Comparison of ENCODE assay signal across 22 cellular contexts in the genomic region with DNA sequence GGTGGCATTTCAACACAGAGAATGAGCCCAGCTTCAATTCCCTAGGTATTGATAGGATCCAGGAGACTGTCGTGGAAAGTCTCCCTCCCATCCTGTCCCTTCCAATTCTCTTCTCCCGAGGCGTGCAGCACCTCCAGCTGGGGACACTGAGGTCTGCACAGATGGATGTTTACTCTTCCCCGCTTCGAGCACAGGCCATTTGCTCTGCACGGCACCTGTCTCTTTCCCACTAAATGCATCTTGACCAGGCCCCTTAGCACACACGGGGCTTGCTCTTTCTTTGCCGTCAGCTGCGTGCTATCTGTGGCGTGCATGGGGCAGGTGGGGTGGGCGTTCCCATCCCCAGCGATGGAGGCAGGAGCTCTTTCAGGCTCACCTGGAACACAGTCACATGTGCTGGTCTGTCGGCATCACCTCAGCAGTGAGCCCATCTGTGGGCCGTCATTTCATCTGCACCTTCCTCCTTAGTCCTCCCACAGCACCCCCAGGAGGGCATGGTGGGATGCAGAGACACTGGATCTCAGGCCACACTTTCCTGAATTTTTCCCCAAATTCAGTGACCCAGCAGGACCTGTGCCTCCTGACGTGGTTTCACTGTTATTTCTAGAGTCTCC. TPM values are rescaled to one million over a fixed set of nuclear protein-coding genes. Genes with fewer than 3 reads are reported as not detected.
DNase-seq lines count a peak whose midpoint lies in the region; ATAC-seq, FAIRE-seq and TF ChIP-seq lines count a peak whose summit lies in the region.
"Had no signal": no experiment of that assay in that cellular context is flagged by ENCODE, and none has a peak within 500 bp of the region (broad histone marks: within the 10 kb centered on the region; RNA-seq: fewer than 3 reads in every experiment).

No MANE protein-coding gene starts in this region.

- no peaks in the 10 kb centered on the region for H3K27me3 ChIP-seq in H7 (ENCODE audit: control insufficient read depth, insufficient read depth, low read length)
- H3K27me3 ChIP-seq in H1 (replicated peaks in 1 of 4; ENCODE audit: control insufficient read depth in 3 of 4, extremely low read depth in 1 of 4, insufficient read depth in 3 of 4, low read length in 3 of 4), result no peaks in the 10 kb centered on the region
- no peaks in the 10 kb centered on the region for H3K27me3 ChIP-seq in sigmoid colon
- H3K27me3 ChIP-seq: SJSA1, vagina had no signal

- H3K9ac ChIP-seq in H1 (replicated peaks in 1 of 4; ENCODE audit: extremely low read depth in 1 of 4, low read depth in 3 of 4, low read length in 3 of 4), result no peak overlapping the region

- H2BK20ac ChIP-seq in H1 (ENCODE audit: low read length), result no peak overlapping the region

- no peak overlapping the region for H3K4me3 ChIP-seq in H7 (ENCODE audit: insufficient read depth, low read depth, low read length)
- no peak overlapping the region for H3K4me3 ChIP-seq in H1 (ENCODE audit: extremely low read depth in 1 of 4, insufficient read depth in 2 of 4, low read depth in 3 of 4, low read length in 4 of 4)
- H3K4me3 ChIP-seq in sigmoid colon, result no peak overlapping the region
- H3K4me3 ChIP-seq: SJSA1, vagina had no signal

- peaks cover 3% of the 10 kb centered on the region; the same call in 1 of the 2 replicates for H3K79me1 ChIP-seq in H1 (ENCODE audit: low read depth, low read length)

- H4K20me1 ChIP-seq in H1 (replicated peaks in 1 of 2; ENCODE audit: control insufficient read depth in 1 of 2, insufficient read depth in 2 of 2, low read length in 2 of 2), result no peaks in the 10 kb centered on the region

- ATAC-seq in GM19324 (IDR thresholded peaks at IDR 0.05; ENCODE audit: low FRiP score, unreplicated experiment), result no peak
- ATAC-seq in natural killer cell, result no peak
- ATAC-seq: activated CD8-positive, alpha-beta T cell treated with anti-CD3 and anti-CD28 coated beads for 36 hours; natural killer cell treated with Interleukin-12 subunit alpha and Interleukin-12 subunit beta and Interleukin-15 and Interleukin-18, amount 100 ng/mL, for 72 hours had no signal

- FAIRE-seq in H1 (lab: Jason Lieb, UNC), result no peak
- FAIRE-seq: endothelial cell of umbilical vein, keratinocyte had no signal

- H4K91ac ChIP-seq in H1 (replicated peaks; ENCODE audit: insufficient read length, low read length), result no peak overlapping the region

- 0 out of 2 replicates have a peak overlapping the region, but pooled peaks have one; percentile 0 for H2BK12ac ChIP-seq in H1 (ENCODE audit: low read depth, low read length)

- H3K9me3 Mint-ChIP-seq in natural killer cell, result no peaks in the 10 kb centered on the region
- H3K9me3 Mint-ChIP-seq: activated CD8-positive, alpha-beta T cell treated with anti-CD3 and anti-CD28 coated beads for 36 hours; activated naive CD4-positive, alpha-beta T cell treated with anti-CD3 and anti-CD28 coated beads, Interleukin-2, amount 50 U/mL, for 24 hours; natural killer cell treated with Interleukin-12 subunit alpha and Interleukin-12 subunit beta and Interleukin-15 and Interleukin-18, amount 100 ng/mL, for 72 hours had no signal

- TF ChIP-seq POLR2A in H1 (IDR thresholded peaks at IDR 0.05; ENCODE audit: control extremely low read depth in 1 of 2, low read depth in 2 of 2, low read length in 2 of 2) (no peak), sigmoid colon (IDR thresholded peaks at IDR 0.05) (no peak)

- no peaks in the 10 kb centered on the region for H3K36me3 ChIP-seq in H7 (replicated peaks; ENCODE audit: control insufficient read depth, insufficient read depth, low read length)
- H3K36me3 ChIP-seq in H1 (ENCODE audit: control insufficient read depth in 2 of 4, insufficient read depth in 4 of 4, low read length in 3 of 4), result no peaks in the 10 kb centered on the region
- H3K36me3 ChIP-seq in sigmoid colon, result no peaks in the 10 kb centered on the region
- H3K36me3 ChIP-seq: brain microvascular endothelial cell, SJSA1, vagina had no signal

- no peak overlapping the region for H3K23ac ChIP-seq in H1 (ENCODE audit: insufficient read length)

- H3K36me3 Mint-ChIP-seq in natural killer cell, result no peaks in the 10 kb centered on the region
- H3K36me3 Mint-ChIP-seq: activated naive CD4-positive, alpha-beta T cell treated with anti-CD3 and anti-CD28 coated beads, Interleukin-2, amount 50 U/mL, for 24 hours; natural killer cell treated with Interleukin-12 subunit alpha and Interleukin-12 subunit beta and Interleukin-15 and Interleukin-18, amount 100 ng/mL, for 72 hours had no signal

- no peak overlapping the region for H2AFZ ChIP-seq in H1 (ENCODE audit: low read length)

- H3K4me2 ChIP-seq in H1 (ENCODE audit: insufficient read depth in 1 of 2, low read depth in 2 of 2, low read length in 2 of 2), result no peak overlapping the region

- no peak overlapping the region for H3K18ac ChIP-seq in H1 (ENCODE audit: extremely low read depth, low read length)

- POLR2A ChIA-PET in H1 (lab: Charles Lee; ENCODE audit: partially characterized antibody), result no interaction called here

- no peak overlapping the region for H2BK15ac ChIP-seq in H1 (ENCODE audit: low read length)

- no peaks in the 10 kb centered on the region for H3K79me2 ChIP-seq in H1 (ENCODE audit: control insufficient read depth in 1 of 2, insufficient read depth in 2 of 2, low read length in 2 of 2)

- peak; percentile 16 to 32; a peak in 2 of 4 replicates for TF ChIP-seq RAD21 in H1 (IDR thresholded peaks at IDR 0.05 in 1 of 2, conservative IDR thresholded peaks at IDR 0.05 in 1 of 2; ENCODE audit: low read depth in 2 of 2, low read length in 2 of 2)

- H3K4me3 Mint-ChIP-seq in natural killer cell, result no peak overlapping the region
- H3K4me3 Mint-ChIP-seq: activated CD8-positive, alpha-beta T cell treated with anti-CD3 and anti-CD28 coated beads for 36 hours; activated naive CD4-positive, alpha-beta T cell treated with anti-CD3 and anti-CD28 coated beads, Interleukin-2, amount 50 U/mL, for 24 hours; natural killer cell treated with Interleukin-12 subunit alpha and Interleukin-12 subunit beta and Interleukin-15 and Interleukin-18, amount 100 ng/mL, for 72 hours had no signal

- WGBS in H1 (ENCODE audit: extremely low coverage in 1 of 2, insufficient coverage in 1 of 2, insufficient read length in 1 of 2, insufficient replicate concordance in 2 of 2, low coverage in 1 of 2, low lambda C conversion rate in 2 of 2, missing lambda C conversion rate in 1 of 2), 2 experiments, result 92% methylated on average over 15 of the region's 15 CpGs; no CpG with 5 or more reads in 1 of the 2 experiments
- WGBS in sigmoid colon, 2 donors, result 85 to 88% methylated on average over 15 of the region's 15 CpGs

- no peak overlapping the region for H3K4ac ChIP-seq in H1 (replicated peaks; ENCODE audit: insufficient read length, low read depth, low read length)

- CTCF ChIA-PET in H1 (lab: Charles Lee; ENCODE audit: partially characterized antibody), result interaction anchor here (0.6 to 3.1 kb wide), 17 partner anchors 9 to 194 kb away, joined by 3 to 18 read pairs (median 4); a partner anchor contains a TSS

- H3K56ac ChIP-seq in H1 (replicated peaks; ENCODE audit: insufficient read length, low read depth, low read length), result no peak overlapping the region

- H3K27me3 Mint-ChIP-seq in natural killer cell (ENCODE audit: low read depth in 2 of 2), result peaks cover 0 to 4% of the 10 kb centered on the region in 2 donors
- H3K27me3 Mint-ChIP-seq: activated CD8-positive, alpha-beta T cell treated with anti-CD3 and anti-CD28 coated beads for 36 hours; activated naive CD4-positive, alpha-beta T cell treated with anti-CD3 and anti-CD28 coated beads, Interleukin-2, amount 50 U/mL, for 24 hours had no signal

- H3K9me3 ChIP-seq in H1 (ENCODE audit: insufficient read depth in 2 of 2, low read depth in 1 of 2, low read length in 1 of 2) (no peaks in the 10 kb centered on the region), sigmoid colon (no peaks in the 10 kb centered on the region)
- H3K9me3 ChIP-seq: SJSA1, vagina had no signal

- H3K4me1 Mint-ChIP-seq in natural killer cell, result peaks cover 9 to 27% of the 10 kb centered on the region in 2 donors

- no peak overlapping the region for H3K27ac ChIP-seq in H1 (ENCODE audit: low read depth, low read length)
- H3K27ac ChIP-seq in sigmoid colon, result no peak overlapping the region
- H3K27ac ChIP-seq: brain microvascular endothelial cell, SJSA1, vagina had no signal

- no peak overlapping the region for H4K8ac ChIP-seq in H1 (ENCODE audit: extremely low read depth, insufficient read depth, low read length)

- H3K4me1 ChIP-seq in H1 (replicated peaks in 1 of 4; ENCODE audit: control insufficient read depth in 3 of 4, insufficient read depth in 4 of 4, low read length in 3 of 4) (peaks cover 0 to 14% (median 10%) of the 10 kb centered on the region in 4 experiments; a peak in 5 of 7 replicates), sigmoid colon (no peaks in the 10 kb centered on the region)
- H3K4me1 ChIP-seq: vagina had no signal

- no peak overlapping the region for H3K14ac ChIP-seq in H1 (ENCODE audit: insufficient read length)

- no peak overlapping the region for H2AK5ac ChIP-seq in H1 (ENCODE audit: low read depth, low read length)

- H2BK5ac ChIP-seq in H1 (ENCODE audit: low read depth, low read length), result no peak overlapping the region

- DNase-seq in COLO668 (lab: John Stamatoyannopoulos, UW; ENCODE audit: unreplicated experiment) (peak; percentile 85), H7 (peak; percentile 72), NCI-H345 (lab: John Stamatoyannopoulos, UW) (peak; percentile 90), H1 (ENCODE audit: low read depth in 1 of 2, low spot score in 2 of 2) (no peak), sigmoid colon (no peak), natural killer cell (no peak)
- DNase-seq: activated CD4-positive, CD25-positive, alpha-beta regulatory T cell; activated CD8-positive, alpha-beta T cell treated with anti-CD3 and anti-CD28 coated beads for 36 hours; activated T-cell treated with anti-CD3 and anti-CD28 coated beads, Interleukin-2, amount 50 U/mL, for 48 hours; brain microvascular endothelial cell; hippocampal formation; mesendoderm; NCI-H2029 treated with DMSO at 0.1 percent for 48 hours; stimulated activated CD4-positive, alpha-beta T cell treated with anti-CD3 and anti-CD28 coated beads, Interleukin-2, amount 100 ng/mL, for 48 hours; T-helper 2 cell had no signal

- intact Hi-C loops in sigmoid colon (cut with DNase I), result no loop called here
- intact Hi-C loops in natural killer cell (cut with micrococcal nuclease), result no loop called here

- no peak overlapping the region for H2BK120ac ChIP-seq in H1 (replicated peaks; ENCODE audit: low read depth, low read length)

- no peak overlapping the region for H4K5ac ChIP-seq in H1 (ENCODE audit: insufficient read length, low read depth, low read length)

- H3K23me2 ChIP-seq in H1 (ENCODE audit: low read depth, low read length), result no peaks in the 10 kb centered on the region

- no peak overlapping the region for H3K27ac Mint-ChIP-seq in natural killer cell
- H3K27ac Mint-ChIP-seq: activated CD8-positive, alpha-beta T cell treated with anti-CD3 and anti-CD28 coated beads for 36 hours; activated naive CD4-positive, alpha-beta T cell treated with anti-CD3 and anti-CD28 coated beads, Interleukin-2, amount 50 U/mL, for 24 hours; natural killer cell treated with Interleukin-12 subunit alpha and Interleukin-12 subunit beta and Interleukin-15 and Interleukin-18, amount 100 ng/mL, for 72 hours had no signal

- TF ChIP-seq CTCF in H1 (IDR thresholded peaks at IDR 0.05; ENCODE audit: control extremely low read depth in 1 of 3, insufficient read depth in 1 of 3, low read depth in 1 of 3, low read length in 3 of 3) (peak; percentile 9 to 35 (median 34); a peak in 3 of 4 replicates), sigmoid colon (IDR thresholded peaks at IDR 0.05) (no peak), natural killer cell (IDR thresholded peaks at IDR 0.05) (no peak)

- TF ChIP-seq EP300 in H1 (IDR thresholded peaks at IDR 0.05; ENCODE audit: borderline replicate concordance in 1 of 2, low read depth in 2 of 2, low read length in 2 of 2), result no peak
- TF ChIP-seq EP300 in sigmoid colon (IDR thresholded peaks at IDR 0.05), result no peak

RNA-seq across cellular contexts. Expression of a gene that starts 35.1 kb away (rescaled TPM):
- total RNA-seq in H7 (2014; rRNA removed; shearing (Covaris generic)), result 75.6 and 91.7 TPM in 2 replicates
- 57.7 and 60.1 TPM in 2 replicates for total RNA-seq in H1 (2021; fragmentation: NEBNext Ultra II Directional; extraction: Animal tissue kit (Norgen Biotek cat#: 25700))
- polyA plus RNA-seq in H1 (2011; rRNA removed) (109 and 131 TPM in 2 replicates), sigmoid colon (10 to 100 TPM; 31.4 to 59.9 (median 34.8) TPM)
- polyA plus RNA-seq in H1 (2011; cell fraction: cytosol; rRNA removed), result 71.9 TPM
- polyA plus RNA-seq in H1 (2011; cell fraction: nucleus; rRNA removed), result 75.2 TPM
- polyA plus RNA-seq in H1 (2012, experiment 1 of 2), result 32.3 to 58.0 TPM (median 56.1 TPM) in 4 replicates
- 61.6 TPM for polyA plus RNA-seq in H1 (2012, experiment 2 of 2)
- 53.7 TPM for polyA plus RNA-seq in H1 (2013, experiment 1 of 2)
- polyA plus RNA-seq in H1 (2013, experiment 2 of 2), result 52.7 TPM
- polyA minus RNA-seq in H1 (2011; rRNA and poly(A)+ RNA removed), result 16.3 and 19.0 TPM in 2 replicates
- polyA minus RNA-seq in H1 (2011; cell fraction: cytosol; rRNA and poly(A)+ RNA removed), result 49.0 TPM
- 23.7 TPM for polyA minus RNA-seq in H1 (2011; cell fraction: nucleus; rRNA and poly(A)+ RNA removed)
- total RNA-seq in sigmoid colon (10 to 100 TPM; 48.5 to 94.2 (median 78.8) TPM), natural killer cell (100 to 1,000 TPM; 217 to 392 (median 264) TPM)

Comparison
In these comparisons a context has a peak if more than half of its experiments do, and no peak if none do; other contexts are left out.
1. DNase-seq: peak in COLO668 (single experiment), H7 (single experiment) and NCI-H345 (single experiment); none in H1 (0 of 2), sigmoid colon (single experiment) and natural killer cell (single experiment).
2. CTCF ChIP-seq: peak in H1 (3 of 3); none in sigmoid colon (0 of 4) and natural killer cell (single experiment).